ENCODE assay signal across 1 cellular context in genomic region chr1:150877220-150877516, GRCh38.
TF ChIP-seq lines count a peak whose summit lies in the region.

No MANE protein-coding gene starts in this region.

TF ChIP-seq in H1, 55 proteins besides CTCF, POLR2A, EP300 and RAD21:
- no peak for TF ChIP-seq NANOG (IDR thresholded peaks at IDR 0.05; ENCODE audit: insufficient read depth, low read depth, low read length, poor library complexity, severe bottlenecking)
- no peak for TF ChIP-seq RFX5 (IDR thresholded peaks at IDR 0.05; ENCODE audit: borderline replicate concordance, low read depth, low read length)
- TF ChIP-seq POLR2AphosphoS5 (IDR thresholded peaks at IDR 0.05; ENCODE audit: low read depth, low read length), result no peak
- no peak for TF ChIP-seq BRCA1 (IDR thresholded peaks at IDR 0.05; ENCODE audit: low read depth, low read length)
- TF ChIP-seq SP2 (IDR thresholded peaks at IDR 0.05; ENCODE audit: low read length), result no peak
- TF ChIP-seq HDAC2 (IDR thresholded peaks at IDR 0.05; ENCODE audit: borderline replicate concordance in 1 of 2, low read depth in 2 of 2, low read length in 2 of 2), result no peak
- no peak for TF ChIP-seq FOSL1 (IDR thresholded peaks at IDR 0.05; ENCODE audit: insufficient read depth, low read depth, low read length)
- no peak for TF ChIP-seq ASH2L (IDR thresholded peaks at IDR 0.05; ENCODE audit: low read length)
- TF ChIP-seq PHF8 (conservative IDR thresholded peaks at IDR 0.05; ENCODE audit: low read depth, low read length), result no peak
- TF ChIP-seq KDM4A (IDR thresholded peaks at IDR 0.05; ENCODE audit: low read depth, low read length, severe bottlenecking), result no peak
- no peak for TF ChIP-seq TCF12 (IDR thresholded peaks at IDR 0.05; ENCODE audit: low read depth, low read length)
- no peak for TF ChIP-seq TEAD4 (IDR thresholded peaks at IDR 0.05; ENCODE audit: low read depth, low read length)
- no peak for TF ChIP-seq SIRT6 (IDR thresholded peaks at IDR 0.05; ENCODE audit: low read length)
- no peak for TF ChIP-seq POU5F1 (IDR thresholded peaks at IDR 0.05; ENCODE audit: low read depth, low read length)
- no peak for TF ChIP-seq RXRA (IDR thresholded peaks at IDR 0.05; ENCODE audit: insufficient read depth, low read depth, low read length)
- no peak for TF ChIP-seq BCL11A (IDR thresholded peaks at IDR 0.05; ENCODE audit: low read depth in 2 of 2, low read length in 2 of 2)
- TF ChIP-seq JUND (IDR thresholded peaks at IDR 0.05; ENCODE audit: low read length), result no peak
- TF ChIP-seq NRF1 (IDR thresholded peaks at IDR 0.05; ENCODE audit: low read depth, low read length), result no peak
- no peak for TF ChIP-seq SUZ12 (IDR thresholded peaks at IDR 0.05; ENCODE audit: low read length)
- TF ChIP-seq YY1 (IDR thresholded peaks at IDR 0.05; ENCODE audit: low read depth, low read length), result no peak
TF ChIP-seq in H1: peak in this region for 0.
